Comparison of ENCODE assay signal across 32 cellular contexts in genomic region chr9:100303812-100304211, GRCh38. TPM values are rescaled to one million over a fixed set of nuclear protein-coding genes. Genes with fewer than 3 reads are reported as not detected.
DNase-seq lines count a peak whose midpoint lies in the region; ATAC-seq, FAIRE-seq and TF ChIP-seq lines count a peak whose summit lies in the region.
"Had no signal": no experiment of that assay in that cellular context is flagged by ENCODE, and none has a peak within 500 bp of the region (broad histone marks: within the 10 kb centered on the region; RNA-seq: fewer than 3 reads in every experiment).

No MANE protein-coding gene starts in this region.

- DNase-seq in CD4-positive, alpha-beta T cell, result no peak
- DNase-seq in H54 (ENCODE audit: insufficient read length, low spot score) (no peak), astrocyte of the hippocampus (ENCODE audit: low read depth, low spot score) (peak; percentile 58), naive B cell (no peak), SIG-M5 treated with dmso at 0.1 percent for 504 hours (lab: John Stamatoyannopoulos, UW; ENCODE audit: unreplicated experiment) (no peak), left cardiac atrium (no peak), H4 (ENCODE audit: low spot score) (no peak), NCI-H146 treated with DMSO at 0.1 percent for 48 hours (lab: John Stamatoyannopoulos, UW; ENCODE audit: unreplicated experiment) (no peak)
- DNase-seq: activated CD4-positive, alpha-beta T cell treated with anti-CD3 and anti-CD28 coated beads, Interleukin-2, amount 10 ng/mL, durations not matched to agents 24 days and 14 days; activated CD8-positive, alpha-beta memory T cell treated with anti-CD3 and anti-CD28 coated beads for 24 hours; activated effector memory CD4-positive, alpha-beta T cell treated with Interleukin-2 at 50 U/mL for 16 hours; activated T-cell treated with anti-CD3 and anti-CD28 coated beads for 4 hours; AML-193; DMS53; dorsolateral prefrontal cortex; Karpas-422; NCI-H1417; NCI-H345; NCI-H69; SHP77; small intestine; stimulated activated naive CD4-positive, alpha-beta T cell treated with Interleukin-2 at 50 U/mL for 16 hours; SW 1271; T1000; uterus; WERI-Rb-1 had no signal

- ATAC-seq in CD4-positive, alpha-beta T cell (ENCODE audit: poor library complexity), result no peak
- ATAC-seq in naive B cell (ENCODE audit: low read depth in 2 of 2) (no peak), left cardiac atrium (no peak)
- ATAC-seq: gastroesophageal sphincter, HepG2 had no signal

- intact Hi-C loops in CD4-positive, alpha-beta T cell (cut with DNase I, micrococcal nuclease), result no loop called here
- intact Hi-C loops in left cardiac atrium (cut with DNase I), result no loop called here

- no peaks in the 10 kb centered on the region for H3K9me3 Mint-ChIP-seq in CD4-positive, alpha-beta T cell
- peaks cover 0 to 1% (median 0%) of the 10 kb centered on the region in 7 donors for H3K9me3 Mint-ChIP-seq in naive B cell
- H3K9me3 Mint-ChIP-seq: activated CD4-positive, alpha-beta T cell treated with anti-CD3 and anti-CD28 coated beads, Interleukin-2, amount 10 ng/mL, durations not matched to agents 24 days and 14 days had no signal

- peaks cover 98% of the 10 kb centered on the region for H3K36me3 Mint-ChIP-seq in CD4-positive, alpha-beta T cell (ENCODE audit: low read depth)
- peaks cover 18 to 47% of the 10 kb centered on the region in 2 donors for H3K36me3 Mint-ChIP-seq in naive B cell

- no peak overlapping the region for H3K4me3 Mint-ChIP-seq in CD4-positive, alpha-beta T cell
- H3K4me3 Mint-ChIP-seq in naive B cell, result no peak overlapping the region
- H3K4me3 Mint-ChIP-seq: activated CD4-positive, alpha-beta T cell treated with anti-CD3 and anti-CD28 coated beads, Interleukin-2, amount 10 ng/mL, durations not matched to agents 24 days and 14 days had no signal

- POLR2A ChIA-PET in CD4-positive, alpha-beta T cell (lab: Charles Lee), result no interaction called here

- H3K27ac Mint-ChIP-seq in CD4-positive, alpha-beta T cell, result peak overlapping the region; percentile 16
- H3K27ac Mint-ChIP-seq in naive B cell, result peak overlapping the region in 4 of 6 donors; percentile 2 to 64 (median 35)
- H3K27ac Mint-ChIP-seq: activated CD4-positive, alpha-beta T cell treated with anti-CD3 and anti-CD28 coated beads, Interleukin-2, amount 10 ng/mL, durations not matched to agents 24 days and 14 days had no signal

- H3K27me3 ChIP-seq in CD4-positive, alpha-beta T cell (ENCODE audit: control insufficient read depth, insufficient read depth, low read length), result no peaks in the 10 kb centered on the region
- H3K27me3 ChIP-seq: dorsolateral prefrontal cortex, gastroesophageal sphincter, hepatocyte, uterus had no signal

- H3K4me1 Mint-ChIP-seq in CD4-positive, alpha-beta T cell (ENCODE audit: low read depth), result peaks cover 10% of the 10 kb centered on the region
- H3K4me1 Mint-ChIP-seq in naive B cell, result peaks cover 0 to 14% (median 0%) of the 10 kb centered on the region in 3 donors

- TF ChIP-seq CTCF in CD4-positive, alpha-beta T cell (IDR thresholded peaks at IDR 0.05), result no peak

- no peak overlapping the region for H3K27ac ChIP-seq in CD4-positive, alpha-beta T cell (ENCODE audit: low read depth, low read length)
- H3K27ac ChIP-seq: gastroesophageal sphincter, hepatocyte, thoracic aorta, uterus, WERI-Rb-1 had no signal

- CTCF ChIA-PET in CD4-positive, alpha-beta T cell (lab: Charles Lee), result no interaction called here

- H3K9me3 ChIP-seq in CD4-positive, alpha-beta T cell (ENCODE audit: control insufficient read depth, low read length), result no peaks in the 10 kb centered on the region
- H3K9me3 ChIP-seq: gastroesophageal sphincter, HAP-1, thoracic aorta, uterus had no signal

- no peaks in the 10 kb centered on the region for H3K27me3 Mint-ChIP-seq in CD4-positive, alpha-beta T cell
- H3K27me3 Mint-ChIP-seq in naive B cell, result no peaks in the 10 kb centered on the region
- H3K27me3 Mint-ChIP-seq: activated CD4-positive, alpha-beta T cell treated with anti-CD3 and anti-CD28 coated beads, Interleukin-2, amount 10 ng/mL, durations not matched to agents 24 days and 14 days had no signal

- TF ChIP-seq POLR2A in H54 (IDR thresholded peaks at IDR 0.05; ENCODE audit: low read depth, low read length), result no peak

- peak; percentile 71 for FAIRE-seq in H54 (lab: Jason Lieb, UNC)
- FAIRE-seq: GM12892, HepG2, small intestine had no signal

RNA-seq across cellular contexts. Expression of gene TEX10, which starts 48.9 kb away (rescaled TPM):
- total RNA-seq in CD4-positive, alpha-beta T cell, result 10 to 100 TPM in 1 of 2 experiments, 1 to 10 TPM in 1; 9.3 to 10.1 TPM
- 10 to 100 TPM; 10.9 to 20.9 (median 16.9) TPM for polyA plus RNA-seq in naive B cell (ENCODE audit: low read depth in 6 of 6)
- 10 to 100 TPM in 1 of 2 donors, 1 to 10 TPM in 1; 7.9 to 11.6 TPM for total RNA-seq in left cardiac atrium
- 29.4 and 32.7 TPM in 2 replicates for total RNA-seq in H4 (2014; rRNA removed; shearing (Covaris generic))
